Comparison of ENCODE assay signal across 8 cellular contexts in the genomic region with DNA sequence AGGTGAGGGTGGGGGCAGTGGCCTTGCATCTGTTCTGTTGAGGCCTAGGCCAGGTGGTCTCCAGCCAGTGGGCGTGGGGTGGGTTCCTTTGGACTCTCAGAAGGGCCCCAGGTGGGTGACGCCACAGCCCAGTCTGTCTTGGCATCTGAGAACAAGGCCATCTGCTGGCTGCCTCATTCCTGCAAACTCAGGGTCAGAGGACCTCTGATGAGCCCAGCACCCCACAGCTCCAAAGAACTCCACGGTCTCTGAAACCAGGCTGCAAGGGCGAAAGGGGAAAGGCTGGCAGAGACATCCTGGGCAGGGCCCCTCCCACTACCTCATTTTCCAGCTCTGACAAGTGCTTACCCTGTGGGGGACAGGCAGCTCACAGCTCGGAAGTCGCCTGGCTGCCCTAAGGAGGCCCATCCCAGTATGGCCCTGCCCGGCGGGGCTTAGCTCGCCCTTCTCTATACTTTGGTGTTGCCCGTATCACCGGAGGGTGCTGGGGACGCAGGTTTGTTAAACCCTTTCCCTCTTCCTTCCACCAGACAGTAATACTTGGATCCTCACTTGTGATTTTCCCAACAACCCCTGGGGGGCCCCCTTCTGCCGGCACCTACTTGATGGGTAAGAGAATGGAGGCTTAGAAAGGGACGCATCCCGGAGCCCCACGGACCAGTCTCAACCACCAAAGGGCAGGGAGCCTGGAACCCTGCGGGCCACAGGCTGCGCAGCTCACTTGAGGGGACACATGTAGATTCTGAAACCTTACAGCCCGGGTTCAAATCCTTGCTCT. TPM values are rescaled to one million over a fixed set of nuclear protein-coding genes. Genes with fewer than 3 reads are reported as not detected.
DNase-seq lines count a peak whose midpoint lies in the region; ATAC-seq and TF ChIP-seq lines count a peak whose summit lies in the region.

No MANE protein-coding gene starts in this region.

- POLR2A ChIA-PET in AG04450 (lab: Yijun Ruan, JAX) = no interaction called here

- H2AK5ac ChIP-seq in H9 (ENCODE audit: insufficient read length, low read length) = no peak overlapping the region

- H3K9ac ChIP-seq in H9 (ENCODE audit: extremely low read depth, insufficient read length, low read length) = no peak overlapping the region

- H3K27ac ChIP-seq in AG04450 (ENCODE audit: low read depth, low read length) = peak overlapping the region; percentile 57
- no peak overlapping the region for H3K27ac ChIP-seq in H9 (ENCODE audit: insufficient read length, low read depth, low read length)
- peak overlapping the region; percentile 61 to 97 (median 90) for H3K27ac ChIP-seq in gastroesophageal sphincter
- H3K27ac ChIP-seq in gastrocnemius medialis = peak overlapping the region; percentile 88 to 93 (median 90)

- H2BK20ac ChIP-seq in H9 (ENCODE audit: low read depth, low read length, poor library complexity, severe bottlenecking) = no peak overlapping the region

- peak overlapping the region in 2 of 3 experiments; percentile 67 to 90; a peak in 2 of 7 replicates for H3K27ac Mint-ChIP-seq in H9

- H4K5ac ChIP-seq in H9 (ENCODE audit: insufficient read length, low read depth, low read length) = no peak overlapping the region

- no peaks in the 10 kb centered on the region for H3K4me1 ChIP-seq in H9 (ENCODE audit: insufficient read depth, low read length)
- peaks cover 0 to 59% (median 29%) of the 10 kb centered on the region in 3 donors for H3K4me1 ChIP-seq in gastroesophageal sphincter
- H3K4me1 ChIP-seq in gastrocnemius medialis = peaks cover 39 to 41% of the 10 kb centered on the region in 2 donors

- H3K4me3 Mint-ChIP-seq in H9 = peak overlapping the region; percentile 32 to 60; a peak in 3 of 5 replicates

- H3K4me1 Mint-ChIP-seq in H9 = peaks cover 26 to 27% of the 10 kb centered on the region in 2 experiments

- H3K36me3 Mint-ChIP-seq in H9 (ENCODE audit: insufficient read depth in 1 of 3, low read depth in 3 of 3) = no peaks in the 10 kb centered on the region

- no peak overlapping the region for H3T11ph ChIP-seq in H9 (ENCODE audit: low read length)

- no peak overlapping the region for H2BK15ac ChIP-seq in H9 (ENCODE audit: low read depth, low read length)

- CTCF ChIA-PET in AG04450 (lab: Charles Lee) = interaction anchor here (0.7 to 1.5 kb wide), 2 partner anchors 20 to 22 kb away, joined by 3 to 6 read pairs; no protein-coding TSS in a partner anchor

- no peaks in the 10 kb centered on the region for H3K79me2 ChIP-seq in H9 (ENCODE audit: insufficient read depth, low read length)

- H3K9me3 Mint-ChIP-seq in H9 = no peaks in the 10 kb centered on the region

- H3K4me3 ChIP-seq in AG04450 (ENCODE audit: low read depth, low read length) (0 out of 2 replicates have a peak overlapping the region, but pooled peaks have one; percentile 40), gastroesophageal sphincter (peak overlapping the region; percentile 17 to 46), gastrocnemius medialis (peak overlapping the region in 3 of 4 donors; percentile 21 to 42 (median 41)), lower leg skin (ENCODE audit: low read depth, poor library complexity, severe bottlenecking) (no peak overlapping the region)

- peak overlapping the region; percentile 68; the same call in 1 of the 2 replicates for H3K14ac ChIP-seq in H9 (ENCODE audit: insufficient read depth, low read length)

- no peak overlapping the region for H2BK12ac ChIP-seq in H9 (ENCODE audit: insufficient read length, low read depth, low read length)

- H3K27me3 Mint-ChIP-seq in H9 (ENCODE audit: low read depth) = peaks cover 15% of the 10 kb centered on the region

- no peak overlapping the region for H3K56ac ChIP-seq in H9 (ENCODE audit: insufficient read length, low read depth, low read length)

- no peak overlapping the region for H2AFZ ChIP-seq in H9 (ENCODE audit: low read length)

- H3K4ac ChIP-seq in H9 (ENCODE audit: low read depth, low read length) = no peak overlapping the region; the same call in 1 of the 2 replicates

- no peak overlapping the region for H2BK5ac ChIP-seq in H9 (ENCODE audit: insufficient read length, low read length)

- TF ChIP-seq CTCF in AG04450 (IDR thresholded peaks at IDR 0.05; ENCODE audit: low read depth, low read length) = peak; percentile 32; the same call in 1 of the 2 replicates
- peak; percentile 55 for TF ChIP-seq CTCF in H9 (conservative IDR thresholded peaks at IDR 0.05)
- TF ChIP-seq CTCF in gastroesophageal sphincter (IDR thresholded peaks at IDR 0.05) = peak in 1 of 4 experiments; percentile 48
- peak in 2 of 5 experiments; percentile 6 to 45 for TF ChIP-seq CTCF in gastrocnemius medialis (IDR thresholded peaks at IDR 0.05 in 4 of 5, conservative IDR thresholded peaks at IDR 0.05 in 1 of 5)
- no peak for TF ChIP-seq CTCF in lower leg skin (IDR thresholded peaks at IDR 0.05)

- no peak for TF ChIP-seq POLR2A in gastroesophageal sphincter (IDR thresholded peaks at IDR 0.05)
- TF ChIP-seq POLR2A in gastrocnemius medialis (IDR thresholded peaks at IDR 0.05) = no peak
- TF ChIP-seq POLR2A in lower leg skin (IDR thresholded peaks at IDR 0.05) = no peak

- H4K20me1 ChIP-seq in H9 (ENCODE audit: control insufficient read depth, insufficient read depth, insufficient read length) = no peaks in the 10 kb centered on the region

- DNase-seq in AG04450 (ENCODE audit: low read depth, low spot score) (no peak), H9 (peak; percentile 80), UCSD-AML1 (lab: John Stamatoyannopoulos, UW; ENCODE audit: unreplicated experiment) (peak; percentile 31), gastrocnemius medialis (peak in 1 of 2 donors; percentile 65), lower leg skin (ENCODE audit: low spot score in 2 of 2) (no peak), NCI-H128 (lab: John Stamatoyannopoulos, UW; ENCODE audit: unreplicated experiment) (no peak), NCI-H187 treated with DMSO at 0.1 percent for 48 hours (lab: John Stamatoyannopoulos, UW) (no peak)

- peak overlapping the region; percentile 8 for H3K4me2 ChIP-seq in H9 (ENCODE audit: insufficient read depth, insufficient read length, low read length)

- no peak overlapping the region for H4K91ac ChIP-seq in H9 (ENCODE audit: insufficient read length, low read depth, low read length)

- H3K27me3 ChIP-seq in AG04450 (ENCODE audit: control insufficient read depth, insufficient read depth, low read length) = no peaks in the 10 kb centered on the region
- H3K27me3 ChIP-seq in H9 (ENCODE audit: insufficient read depth, low read length) = no peaks in the 10 kb centered on the region; the same call in 1 of the 2 replicates
- H3K27me3 ChIP-seq in gastroesophageal sphincter = no peaks in the 10 kb centered on the region
- H3K27me3 ChIP-seq in gastrocnemius medialis = no peaks in the 10 kb centered on the region

- no peak for TF ChIP-seq EP300 in gastroesophageal sphincter (IDR thresholded peaks at IDR 0.05)

- H3K9me3 ChIP-seq in AG04450 (ENCODE audit: control insufficient read depth, insufficient read depth, low read length) (no peaks in the 10 kb centered on the region; the same call in 1 of the 2 replicates), H9 (ENCODE audit: control insufficient read depth, low read depth, low read length) (no peaks in the 10 kb centered on the region), gastroesophageal sphincter (no peaks in the 10 kb centered on the region), gastrocnemius medialis (no peaks in the 10 kb centered on the region)

- no peak overlapping the region for H3K23ac ChIP-seq in H9 (ENCODE audit: insufficient read length, low read depth, low read length)

- intact Hi-C loops in gastrocnemius medialis (cut with DNase I; ENCODE audit: low total_unique reads) (loop anchor here (2.0 to 5.0 kb wide), 3 partner anchors 21 to 167 kb away; no protein-coding TSS in a partner anchor), lower leg skin (cut with DNase I; ENCODE audit: low total_unique reads) (no loop called here)

- WGBS in H9 (ENCODE audit: extremely low coverage, insufficient read length, low lambda C conversion rate) = no CpG with 5 or more reads among the region's 19 CpGs
- 89% methylated on average over 6 of the region's 19 CpGs; no CpG with 5 or more reads in 1 of the 2 donors for WGBS in gastroesophageal sphincter (ENCODE audit: low coverage in 1 of 2), 2 donors
- WGBS in lower leg skin, 2 donors = 65 to 70% methylated on average over 19 of the region's 19 CpGs

- H4K8ac ChIP-seq in H9 (replicated peaks; ENCODE audit: insufficient read length, low read depth, low read length) = no peak overlapping the region

- H3K79me1 ChIP-seq in H9 (ENCODE audit: insufficient read depth, low read depth, low read length, poor library complexity, severe bottlenecking) = no peaks in the 10 kb centered on the region

- in situ Hi-C loops in gastrocnemius medialis (cut with MboI; ENCODE audit: low sequenced_read_pairs in 4 of 4) = no loop called here

- H3K36me3 ChIP-seq in gastroesophageal sphincter (no peaks in the 10 kb centered on the region), gastrocnemius medialis (no peaks in the 10 kb centered on the region)

- peak overlapping the region; percentile 80 for H2BK120ac ChIP-seq in H9 (ENCODE audit: low read depth, low read length, poor library complexity, severe bottlenecking)

- ATAC-seq in gastroesophageal sphincter = no peak
- ATAC-seq in gastrocnemius medialis = peak in 1 of 2 donors; percentile 2

- H3K23me2 ChIP-seq in H9 (ENCODE audit: insufficient read length, low read depth, low read length, poor library complexity, severe bottlenecking) = no peaks in the 10 kb centered on the region

- H3K18ac ChIP-seq in H9 (ENCODE audit: insufficient read length, low read depth, low read length) = peak overlapping the region; percentile 47

RNA-seq across cellular contexts. Expression of a gene that starts 10.9 kb away (rescaled TPM):
- polyA plus RNA-seq in AG04450 (2011; rRNA removed) = 0.19 and 0.21 TPM in 2 replicates
- not detected in 2 replicates for polyA minus RNA-seq in AG04450 (2011; rRNA and poly(A)+ RNA removed)
- total RNA-seq in H9 (2021) = 0.22 and 0.24 TPM in 2 replicates
- total RNA-seq in gastroesophageal sphincter = 1 to 10 TPM in 1 of 4 donors, under 1 TPM in 1, not detected in 2; 0.50 to 1.1 TPM
- not detected for total RNA-seq in gastrocnemius medialis
- total RNA-seq in lower leg skin = 10 to 100 TPM in 1 of 4 donors, 1 to 10 TPM in 3; 1.2 to 13.0 (median 3.9) TPM

Comparison
In these comparisons a context has a peak if more than half of its experiments do, and no peak if none do; other contexts are left out.
1. DNase-seq: peak in H9 (single experiment) and UCSD-AML1 (single experiment); none in AG04450 (single experiment), lower leg skin (0 of 2), NCI-H128 (single experiment) and NCI-H187 treated with DMSO at 0.1 percent for 48 hours (single experiment).
2. CTCF ChIP-seq: peak in AG04450 (single experiment) and H9 (single experiment); none in lower leg skin (0 of 3).